In genomic region chr3:174438501-174439156, GRCh38 we compare ENCODE assay signal across 12 cellular contexts.
DNase-seq lines count a peak whose midpoint lies in the region; ATAC-seq and TF ChIP-seq lines count a peak whose summit lies in the region.
"Had no signal": no experiment of that assay in that cellular context is flagged by ENCODE, and none has a peak within 500 bp of the region (broad histone marks: within the 10 kb centered on the region; RNA-seq: fewer than 3 reads in every experiment).

No MANE protein-coding gene starts in this region.

- H4K20me1 ChIP-seq in neural progenitor cell (ENCODE audit: low read depth), result no peaks in the 10 kb centered on the region

- no peaks in the 10 kb centered on the region for H3K9me3 ChIP-seq in neural progenitor cell (ENCODE audit: low read depth)

- no peaks in the 10 kb centered on the region for H3K27me3 Mint-ChIP-seq in neural progenitor cell (ENCODE audit: insufficient read depth, low read depth)
- peaks cover 33% of the 10 kb centered on the region for H3K27me3 Mint-ChIP-seq in T-helper 2 cell treated with Interferon-gamma antibody and Interleukin-4, amounts not matched to agents 5 μg/mL and 100 μg/mL, for 36 hours (ENCODE audit: low read depth)

- H3K9ac ChIP-seq in neural progenitor cell, result no peak overlapping the region

- H3K79me2 ChIP-seq in ACC112 (ENCODE audit: control insufficient read depth, insufficient read depth, low read length, unreplicated experiment), result peaks cover 14% of the 10 kb centered on the region
- peaks cover 25% of the 10 kb centered on the region for H3K79me2 ChIP-seq in neural progenitor cell (ENCODE audit: low read depth)

- no peak for TF ChIP-seq POLR2A in lower leg skin (IDR thresholded peaks at IDR 0.05)

- peaks cover 57% of the 10 kb centered on the region for H3F3A ChIP-seq in neural progenitor cell (ENCODE audit: low read depth)

- ATAC-seq in HG02678 (IDR thresholded peaks at IDR 0.05; ENCODE audit: unreplicated experiment), result no peak

- DNase-seq in LNCaP clone FGC (ENCODE audit: low read depth) (peak; percentile 51), epithelial cell of proximal tubule (ENCODE audit: low read depth) (no peak), neural progenitor cell (ENCODE audit: low spot score) (peak; percentile 30), lower leg skin (ENCODE audit: low spot score in 2 of 2) (no peak)
- no peak for DNase-seq in T-helper 2 cell treated with Interferon-gamma antibody and Interleukin-4, amounts not matched to agents 5 μg/mL and 100 μg/mL, for 36 hours (ENCODE audit: low spot score)
- no peak for DNase-seq in stimulated activated CD8-positive, alpha-beta memory T cell treated with anti-CD3 and anti-CD28 coated beads, Interleukin-4, amount 100 ng/mL, for 48 hours
- DNase-seq: activated CD4-positive, alpha-beta T cell treated with anti-CD3 and anti-CD28 coated beads, Interleukin-2, amount 50 U/mL, for 1 hour; amniotic stem cell; CD4-positive, alpha-beta T cell; NCI-H146 had no signal

- no peaks in the 10 kb centered on the region for H3K9me3 Mint-ChIP-seq in neural progenitor cell
- H3K9me3 Mint-ChIP-seq in T-helper 2 cell treated with Interferon-gamma antibody and Interleukin-4, amounts not matched to agents 5 μg/mL and 100 μg/mL, for 36 hours, result no peaks in the 10 kb centered on the region
- H3K9me3 Mint-ChIP-seq: CD4-positive, alpha-beta T cell had no signal

- no peaks in the 10 kb centered on the region for H3K36me3 Mint-ChIP-seq in neural progenitor cell
- no peaks in the 10 kb centered on the region for H3K36me3 Mint-ChIP-seq in T-helper 2 cell treated with Interferon-gamma antibody and Interleukin-4, amounts not matched to agents 5 μg/mL and 100 μg/mL, for 36 hours (ENCODE audit: low read depth)

- H3K4me3 Mint-ChIP-seq in neural progenitor cell, result peak overlapping the region; percentile 4
- H3K4me3 Mint-ChIP-seq in T-helper 2 cell treated with Interferon-gamma antibody and Interleukin-4, amounts not matched to agents 5 μg/mL and 100 μg/mL, for 36 hours, result no peak overlapping the region

- peak overlapping the region; percentile 87 for H2AFZ ChIP-seq in ACC112 (ENCODE audit: low read length, unreplicated experiment)
- no peak overlapping the region for H2AFZ ChIP-seq in neural progenitor cell (replicated peaks)

- 63 to 64% methylated on average over 5 of the region's 5 CpGs for WGBS in lower leg skin, 2 donors

- H3K27ac Mint-ChIP-seq in neural progenitor cell, result no peak overlapping the region
- H3K27ac Mint-ChIP-seq in T-helper 2 cell treated with Interferon-gamma antibody and Interleukin-4, amounts not matched to agents 5 μg/mL and 100 μg/mL, for 36 hours, result no peak overlapping the region
- H3K27ac Mint-ChIP-seq: CD4-positive, alpha-beta T cell had no signal

- peak overlapping the region; percentile 93 for H3K4me2 ChIP-seq in neural progenitor cell

- H3K4me1 ChIP-seq in ACC112 (ENCODE audit: control insufficient read depth, insufficient read depth, low read length, unreplicated experiment), result peaks cover 14% of the 10 kb centered on the region
- peaks cover 37% of the 10 kb centered on the region for H3K4me1 ChIP-seq in neural progenitor cell

- TF ChIP-seq CTCF in LNCaP clone FGC (IDR thresholded peaks at IDR 0.05; ENCODE audit: control insufficient read depth, extremely low read depth, insufficient read depth), result no peak
- no peak for TF ChIP-seq CTCF in epithelial cell of proximal tubule (conservative IDR thresholded peaks at IDR 0.05; ENCODE audit: low read depth, low read length)
- no peak for TF ChIP-seq CTCF in neural progenitor cell (IDR thresholded peaks at IDR 0.05)
- no peak for TF ChIP-seq CTCF in lower leg skin (IDR thresholded peaks at IDR 0.05)

- peaks cover 21% of the 10 kb centered on the region for H3K4me1 Mint-ChIP-seq in neural progenitor cell
- H3K4me1 Mint-ChIP-seq in T-helper 2 cell treated with Interferon-gamma antibody and Interleukin-4, amounts not matched to agents 5 μg/mL and 100 μg/mL, for 36 hours (ENCODE audit: low read depth), result peaks cover 6% of the 10 kb centered on the region

- H3K27me3 ChIP-seq in ACC112 (ENCODE audit: insufficient read depth, low read length), result no peaks in the 10 kb centered on the region
- H3K27me3 ChIP-seq in neural progenitor cell, result no peaks in the 10 kb centered on the region

- intact Hi-C loops in lower leg skin (cut with DNase I; ENCODE audit: low total_unique reads), result no loop called here

- peak overlapping the region; percentile 98 for H3K27ac ChIP-seq in ACC112 (ENCODE audit: low read depth, low read length)
- peak overlapping the region; percentile 100 for H3K27ac ChIP-seq in neural progenitor cell

- H3K36me3 ChIP-seq in ACC112 (ENCODE audit: insufficient read depth, low read length) (no peaks in the 10 kb centered on the region), neural progenitor cell (no peaks in the 10 kb centered on the region)

- H3K4me3 ChIP-seq in ACC112 (ENCODE audit: low read depth, low read length) (peak overlapping the region; percentile 91), LNCaP clone FGC (ENCODE audit: low read depth, low read length) (peak overlapping the region; percentile 63; the same call in 1 of the 2 replicates), epithelial cell of proximal tubule (ENCODE audit: low read depth, low read length) (peak overlapping the region; percentile 68), neural progenitor cell (peak overlapping the region; percentile 89), lower leg skin (ENCODE audit: low read depth, poor library complexity, severe bottlenecking) (no peak overlapping the region)

Comparison
In these comparisons a context has a peak if more than half of its experiments do, and no peak if none do; other contexts are left out.
1. DNase-seq: peak in LNCaP clone FGC (single experiment) and neural progenitor cell (single experiment); none in epithelial cell of proximal tubule (single experiment), lower leg skin (0 of 2), T-helper 2 cell treated with Interferon-gamma antibody and Interleukin-4, amounts not matched to agents 5 μg/mL and 100 μg/mL, for 36 hours (single experiment) and stimulated activated CD8-positive, alpha-beta memory T cell treated with anti-CD3 and anti-CD28 coated beads, Interleukin-4, amount 100 ng/mL, for 48 hours (single experiment).